1 cellular context compared by ENCODE assay signal in the genomic region with DNA sequence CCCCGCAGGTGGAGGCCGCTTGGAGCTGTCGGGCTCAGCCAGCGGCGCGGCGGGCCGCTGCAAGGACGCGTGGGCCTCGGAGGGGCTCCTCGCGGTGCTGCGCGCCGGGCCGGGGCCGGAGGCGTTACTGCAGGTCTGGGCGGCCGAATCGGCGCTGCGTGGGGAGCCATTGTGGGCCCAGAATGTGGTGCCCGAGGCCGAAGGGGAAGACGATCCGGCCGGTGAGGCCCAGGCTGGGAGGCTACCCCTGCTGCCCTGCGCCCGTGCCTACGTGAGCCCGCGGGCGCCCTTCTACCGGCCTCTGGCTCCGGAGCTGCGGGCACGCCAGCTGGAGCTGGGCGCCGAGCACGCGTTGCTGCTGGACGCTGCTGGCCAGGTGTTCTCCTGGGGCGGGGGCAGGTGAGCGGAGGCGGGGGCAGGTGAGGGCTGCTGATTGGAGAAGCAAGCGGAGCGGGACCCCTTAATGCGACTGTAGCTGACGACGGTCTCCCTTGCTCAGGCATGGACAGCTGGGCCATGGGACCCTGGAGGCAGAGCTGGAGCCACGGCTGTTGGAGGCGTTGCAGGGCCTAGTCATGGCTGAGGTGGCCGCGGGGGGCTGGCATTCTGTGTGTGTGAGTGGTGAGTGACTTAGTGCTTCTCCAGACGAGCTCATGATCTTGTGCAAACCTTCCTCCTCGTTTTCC.
TF ChIP-seq lines count a peak whose summit lies in the region.

No MANE protein-coding gene starts in this region.

TF ChIP-seq in H1, 55 proteins besides CTCF, POLR2A, EP300 and RAD21:
- TF ChIP-seq SIN3A (conservative IDR thresholded peaks at IDR 0.05 in 1 of 2, IDR thresholded peaks at IDR 0.05 in 1 of 2; ENCODE audit: low read depth in 1 of 2, low read length in 2 of 2) (0 out of 4 replicates have a peak, but pooled peaks of 1 of the 2 experiments have one; percentile 41), HDAC2 (IDR thresholded peaks at IDR 0.05; ENCODE audit: borderline replicate concordance in 1 of 2, low read depth in 2 of 2, low read length in 2 of 2) (0 out of 4 replicates have a peak, but pooled peaks of 1 of the 2 experiments have one; percentile 3), TAF1 (IDR thresholded peaks at IDR 0.05; ENCODE audit: low read depth, low read length) (no peak), NANOG (IDR thresholded peaks at IDR 0.05; ENCODE audit: insufficient read depth, low read depth, low read length, poor library complexity, severe bottlenecking) (no peak), CHD1 (IDR thresholded peaks at IDR 0.05; ENCODE audit: low read depth, low read length) (no peak), KDM4A (IDR thresholded peaks at IDR 0.05; ENCODE audit: low read depth, low read length, severe bottlenecking) (peak; percentile 52), SP4 (IDR thresholded peaks at IDR 0.05; ENCODE audit: low read length) (no peak), CBX5 (IDR thresholded peaks at IDR 0.05; ENCODE audit: low read depth, low read length) (no peak), POLR2AphosphoS5 (IDR thresholded peaks at IDR 0.05; ENCODE audit: low read depth, low read length) (peak; percentile 6), YY1 (IDR thresholded peaks at IDR 0.05; ENCODE audit: low read depth, low read length) (no peak), RNF2 (IDR thresholded peaks at IDR 0.05; ENCODE audit: borderline replicate concordance, low read depth, low read length, missing control alignments, poor library complexity, severe bottlenecking) (no peak), SIRT6 (IDR thresholded peaks at IDR 0.05; ENCODE audit: low read length) (no peak), CTBP2 (IDR thresholded peaks at IDR 0.05; ENCODE audit: borderline replicate concordance, insufficient read depth, insufficient read length, low read length) (no peak), TEAD4 (IDR thresholded peaks at IDR 0.05; ENCODE audit: low read depth, low read length) (peak; percentile 21; the same call in 1 of the 2 replicates), BRCA1 (IDR thresholded peaks at IDR 0.05; ENCODE audit: low read depth, low read length) (no peak), GABPA (IDR thresholded peaks at IDR 0.05; ENCODE audit: borderline replicate concordance, insufficient read depth, low read length) (0 out of 2 replicates have a peak, but pooled peaks have one; percentile 55), ASH2L (IDR thresholded peaks at IDR 0.05; ENCODE audit: low read length) (peak; percentile 46), MAFK (IDR thresholded peaks at IDR 0.05; ENCODE audit: low read depth, low read length) (no peak), POU5F1 (IDR thresholded peaks at IDR 0.05; ENCODE audit: low read depth, low read length) (no peak), NRF1 (IDR thresholded peaks at IDR 0.05; ENCODE audit: low read depth, low read length) (no peak), RXRA (IDR thresholded peaks at IDR 0.05; ENCODE audit: insufficient read depth, low read depth, low read length) (no peak), PHF8 (conservative IDR thresholded peaks at IDR 0.05; ENCODE audit: low read depth, low read length) (peak; percentile 59; the same call in 1 of the 2 replicates), RFX5 (IDR thresholded peaks at IDR 0.05; ENCODE audit: borderline replicate concordance, low read depth, low read length) (no peak), ZNF274 (IDR thresholded peaks at IDR 0.05; ENCODE audit: borderline replicate concordance, extremely low read depth, low read length) (no peak), RBBP5 (IDR thresholded peaks at IDR 0.05; ENCODE audit: borderline replicate concordance, low read depth, low read length) (0 out of 2 replicates have a peak, but pooled peaks have one; percentile 34), SP2 (IDR thresholded peaks at IDR 0.05; ENCODE audit: low read length) (no peak)
- TF ChIP-seq, protein P1, sequence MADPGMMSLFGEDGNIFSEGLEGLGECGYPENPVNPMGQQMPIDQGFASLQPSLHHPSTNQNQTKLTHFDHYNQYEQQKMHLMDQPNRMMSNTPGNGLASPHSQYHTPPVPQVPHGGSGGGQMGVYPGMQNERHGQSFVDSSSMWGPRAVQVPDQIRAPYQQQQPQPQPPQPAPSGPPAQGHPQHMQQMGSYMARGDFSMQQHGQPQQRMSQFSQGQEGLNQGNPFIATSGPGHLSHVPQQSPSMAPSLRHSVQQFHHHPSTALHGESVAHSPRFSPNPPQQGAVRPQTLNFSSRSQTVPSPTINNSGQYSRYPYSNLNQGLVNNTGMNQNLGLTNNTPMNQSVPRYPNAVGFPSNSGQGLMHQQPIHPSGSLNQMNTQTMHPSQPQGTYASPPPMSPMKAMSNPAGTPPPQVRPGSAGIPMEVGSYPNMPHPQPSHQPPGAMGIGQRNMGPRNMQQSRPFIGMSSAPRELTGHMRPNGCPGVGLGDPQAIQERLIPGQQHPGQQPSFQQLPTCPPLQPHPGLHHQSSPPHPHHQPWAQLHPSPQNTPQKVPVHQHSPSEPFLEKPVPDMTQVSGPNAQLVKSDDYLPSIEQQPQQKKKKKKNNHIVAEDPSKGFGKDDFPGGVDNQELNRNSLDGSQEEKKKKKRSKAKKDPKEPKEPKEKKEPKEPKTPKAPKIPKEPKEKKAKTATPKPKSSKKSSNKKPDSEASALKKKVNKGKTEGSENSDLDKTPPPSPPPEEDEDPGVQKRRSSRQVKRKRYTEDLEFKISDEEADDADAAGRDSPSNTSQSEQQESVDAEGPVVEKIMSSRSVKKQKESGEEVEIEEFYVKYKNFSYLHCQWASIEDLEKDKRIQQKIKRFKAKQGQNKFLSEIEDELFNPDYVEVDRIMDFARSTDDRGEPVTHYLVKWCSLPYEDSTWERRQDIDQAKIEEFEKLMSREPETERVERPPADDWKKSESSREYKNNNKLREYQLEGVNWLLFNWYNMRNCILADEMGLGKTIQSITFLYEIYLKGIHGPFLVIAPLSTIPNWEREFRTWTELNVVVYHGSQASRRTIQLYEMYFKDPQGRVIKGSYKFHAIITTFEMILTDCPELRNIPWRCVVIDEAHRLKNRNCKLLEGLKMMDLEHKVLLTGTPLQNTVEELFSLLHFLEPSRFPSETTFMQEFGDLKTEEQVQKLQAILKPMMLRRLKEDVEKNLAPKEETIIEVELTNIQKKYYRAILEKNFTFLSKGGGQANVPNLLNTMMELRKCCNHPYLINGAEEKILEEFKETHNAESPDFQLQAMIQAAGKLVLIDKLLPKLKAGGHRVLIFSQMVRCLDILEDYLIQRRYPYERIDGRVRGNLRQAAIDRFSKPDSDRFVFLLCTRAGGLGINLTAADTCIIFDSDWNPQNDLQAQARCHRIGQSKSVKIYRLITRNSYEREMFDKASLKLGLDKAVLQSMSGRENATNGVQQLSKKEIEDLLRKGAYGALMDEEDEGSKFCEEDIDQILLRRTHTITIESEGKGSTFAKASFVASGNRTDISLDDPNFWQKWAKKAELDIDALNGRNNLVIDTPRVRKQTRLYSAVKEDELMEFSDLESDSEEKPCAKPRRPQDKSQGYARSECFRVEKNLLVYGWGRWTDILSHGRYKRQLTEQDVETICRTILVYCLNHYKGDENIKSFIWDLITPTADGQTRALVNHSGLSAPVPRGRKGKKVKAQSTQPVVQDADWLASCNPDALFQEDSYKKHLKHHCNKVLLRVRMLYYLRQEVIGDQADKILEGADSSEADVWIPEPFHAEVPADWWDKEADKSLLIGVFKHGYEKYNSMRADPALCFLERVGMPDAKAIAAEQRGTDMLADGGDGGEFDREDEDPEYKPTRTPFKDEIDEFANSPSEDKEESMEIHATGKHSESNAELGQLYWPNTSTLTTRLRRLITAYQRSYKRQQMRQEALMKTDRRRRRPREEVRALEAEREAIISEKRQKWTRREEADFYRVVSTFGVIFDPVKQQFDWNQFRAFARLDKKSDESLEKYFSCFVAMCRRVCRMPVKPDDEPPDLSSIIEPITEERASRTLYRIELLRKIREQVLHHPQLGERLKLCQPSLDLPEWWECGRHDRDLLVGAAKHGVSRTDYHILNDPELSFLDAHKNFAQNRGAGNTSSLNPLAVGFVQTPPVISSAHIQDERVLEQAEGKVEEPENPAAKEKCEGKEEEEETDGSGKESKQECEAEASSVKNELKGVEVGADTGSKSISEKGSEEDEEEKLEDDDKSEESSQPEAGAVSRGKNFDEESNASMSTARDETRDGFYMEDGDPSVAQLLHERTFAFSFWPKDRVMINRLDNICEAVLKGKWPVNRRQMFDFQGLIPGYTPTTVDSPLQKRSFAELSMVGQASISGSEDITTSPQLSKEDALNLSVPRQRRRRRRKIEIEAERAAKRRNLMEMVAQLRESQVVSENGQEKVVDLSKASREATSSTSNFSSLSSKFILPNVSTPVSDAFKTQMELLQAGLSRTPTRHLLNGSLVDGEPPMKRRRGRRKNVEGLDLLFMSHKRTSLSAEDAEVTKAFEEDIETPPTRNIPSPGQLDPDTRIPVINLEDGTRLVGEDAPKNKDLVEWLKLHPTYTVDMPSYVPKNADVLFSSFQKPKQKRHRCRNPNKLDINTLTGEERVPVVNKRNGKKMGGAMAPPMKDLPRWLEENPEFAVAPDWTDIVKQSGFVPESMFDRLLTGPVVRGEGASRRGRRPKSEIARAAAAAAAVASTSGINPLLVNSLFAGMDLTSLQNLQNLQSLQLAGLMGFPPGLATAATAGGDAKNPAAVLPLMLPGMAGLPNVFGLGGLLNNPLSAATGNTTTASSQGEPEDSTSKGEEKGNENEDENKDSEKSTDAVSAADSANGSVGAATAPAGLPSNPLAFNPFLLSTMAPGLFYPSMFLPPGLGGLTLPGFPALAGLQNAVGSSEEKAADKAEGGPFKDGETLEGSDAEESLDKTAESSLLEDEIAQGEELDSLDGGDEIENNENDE (IDR thresholded peaks at IDR 0.05; ENCODE audit: insufficient replicate concordance, low read length): no peak
- TF ChIP-seq, protein P2, sequence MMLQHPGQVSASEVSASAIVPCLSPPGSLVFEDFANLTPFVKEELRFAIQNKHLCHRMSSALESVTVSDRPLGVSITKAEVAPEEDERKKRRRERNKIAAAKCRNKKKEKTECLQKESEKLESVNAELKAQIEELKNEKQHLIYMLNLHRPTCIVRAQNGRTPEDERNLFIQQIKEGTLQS (IDR thresholded peaks at IDR 0.05; ENCODE audit: insufficient read depth, low read depth, low read length): no peak
- TF ChIP-seq, protein P3, sequence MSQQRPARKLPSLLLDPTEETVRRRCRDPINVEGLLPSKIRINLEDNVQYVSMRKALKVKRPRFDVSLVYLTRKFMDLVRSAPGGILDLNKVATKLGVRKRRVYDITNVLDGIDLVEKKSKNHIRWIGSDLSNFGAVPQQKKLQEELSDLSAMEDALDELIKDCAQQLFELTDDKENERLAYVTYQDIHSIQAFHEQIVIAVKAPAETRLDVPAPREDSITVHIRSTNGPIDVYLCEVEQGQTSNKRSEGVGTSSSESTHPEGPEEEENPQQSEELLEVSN (IDR thresholded peaks at IDR 0.05): peak; percentile 68
- TF ChIP-seq, protein P4, sequence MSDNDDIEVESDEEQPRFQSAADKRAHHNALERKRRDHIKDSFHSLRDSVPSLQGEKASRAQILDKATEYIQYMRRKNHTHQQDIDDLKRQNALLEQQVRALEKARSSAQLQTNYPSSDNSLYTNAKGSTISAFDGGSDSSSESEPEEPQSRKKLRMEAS (IDR thresholded peaks at IDR 0.05): peak; percentile 89
- TF ChIP-seq, protein P5, sequence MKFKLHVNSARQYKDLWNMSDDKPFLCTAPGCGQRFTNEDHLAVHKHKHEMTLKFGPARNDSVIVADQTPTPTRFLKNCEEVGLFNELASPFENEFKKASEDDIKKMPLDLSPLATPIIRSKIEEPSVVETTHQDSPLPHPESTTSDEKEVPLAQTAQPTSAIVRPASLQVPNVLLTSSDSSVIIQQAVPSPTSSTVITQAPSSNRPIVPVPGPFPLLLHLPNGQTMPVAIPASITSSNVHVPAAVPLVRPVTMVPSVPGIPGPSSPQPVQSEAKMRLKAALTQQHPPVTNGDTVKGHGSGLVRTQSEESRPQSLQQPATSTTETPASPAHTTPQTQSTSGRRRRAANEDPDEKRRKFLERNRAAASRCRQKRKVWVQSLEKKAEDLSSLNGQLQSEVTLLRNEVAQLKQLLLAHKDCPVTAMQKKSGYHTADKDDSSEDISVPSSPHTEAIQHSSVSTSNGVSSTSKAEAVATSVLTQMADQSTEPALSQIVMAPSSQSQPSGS (IDR thresholded peaks at IDR 0.05; ENCODE audit: low read length): no peak
